10 cellular contexts compared by ENCODE assay signal in genomic region chr10:50347394-50347802, GRCh38.
DNase-seq lines count a peak whose midpoint lies in the region; ATAC-seq and TF ChIP-seq lines count a peak whose summit lies in the region.
"Had no signal": no experiment of that assay in that cellular context is flagged by ENCODE, and none has a peak within 500 bp of the region (broad histone marks: within the 10 kb centered on the region; RNA-seq: fewer than 3 reads in every experiment).

No MANE protein-coding gene starts in this region.

- ATAC-seq in GM18867 (IDR thresholded peaks at IDR 0.05; ENCODE audit: unreplicated experiment) (peak; percentile 80), GM21576 (IDR thresholded peaks at IDR 0.05; ENCODE audit: unreplicated experiment) (peak; percentile 75), HG03432 (IDR thresholded peaks at IDR 0.05; ENCODE audit: unreplicated experiment) (peak; percentile 97), naive B cell (ENCODE audit: low read depth in 2 of 2) (peak; percentile 54 to 70)

- TF ChIP-seq CTCF in stomach (IDR thresholded peaks at IDR 0.05): no peak

- peaks cover 16 to 28% (median 19%) of the 10 kb centered on the region in 4 donors for H3K36me3 ChIP-seq in stomach
- H3K36me3 ChIP-seq: colonic mucosa had no signal

- H3K9me3 Mint-ChIP-seq in naive B cell: peaks cover 3 to 23% (median 15%) of the 10 kb centered on the region in 7 donors

- peaks cover 0 to 14% (median 4%) of the 10 kb centered on the region in 4 donors for H3K4me1 ChIP-seq in stomach
- H3K4me1 ChIP-seq: colonic mucosa had no signal

- H3K27ac Mint-ChIP-seq in naive B cell: peak overlapping the region in 3 of 6 donors; percentile 35 to 84 (median 82)

- peaks cover 16 to 34% (median 21%) of the 10 kb centered on the region in 3 donors for H3K4me1 Mint-ChIP-seq in naive B cell

- no peak overlapping the region for H3K27ac ChIP-seq in stomach
- H3K27ac ChIP-seq: colonic mucosa had no signal

- no peak for TF ChIP-seq POLR2A in stomach (IDR thresholded peaks at IDR 0.05)

- DNase-seq in naive B cell: no peak
- no peak for DNase-seq in kidney glomerular epithelial cell (lab: John Stamatoyannopoulos, UW)
- DNase-seq in stomach: no peak
- DNase-seq in activated CD4-positive, alpha-beta T cell treated with anti-CD3 and anti-CD28 coated beads for 1 hour: no peak
- no peak for DNase-seq in activated T-cell treated with anti-CD3 and anti-CD28 coated beads, Interleukin-2, amount 50 U/mL, for 1 hour
- DNase-seq: colonic mucosa, retina had no signal

- no peaks in the 10 kb centered on the region for H3K9me3 ChIP-seq in stomach
- H3K9me3 ChIP-seq: colonic mucosa had no signal

- H3K27me3 Mint-ChIP-seq in naive B cell: no peaks in the 10 kb centered on the region

- 65 to 85% (median 77%) methylated on average over 1 of the region's 1 CpG for WGBS in stomach, 5 donors

- intact Hi-C loops in stomach (cut with DNase I; ENCODE audit: low total_unique reads): no loop called here

- no peak overlapping the region for H3K4me3 ChIP-seq in stomach
- H3K4me3 ChIP-seq: colonic mucosa had no signal

- peak overlapping the region in 2 of 8 donors; percentile 20 to 36 for H3K4me3 Mint-ChIP-seq in naive B cell

- H3K36me3 Mint-ChIP-seq in naive B cell: peaks cover 21 to 25% of the 10 kb centered on the region in 2 donors

- no peaks in the 10 kb centered on the region for H3K27me3 ChIP-seq in stomach
- H3K27me3 ChIP-seq: colonic mucosa had no signal

- no peak for TF ChIP-seq EP300 in stomach (IDR thresholded peaks at IDR 0.05)
